28 cellular contexts compared by ENCODE assay signal in genomic region chr1:230087722-230088115, GRCh38. TPM values are rescaled to one million over a fixed set of nuclear protein-coding genes. Genes with fewer than 3 reads are reported as not detected.
DNase-seq lines count a peak whose midpoint lies in the region; ATAC-seq, FAIRE-seq and TF ChIP-seq lines count a peak whose summit lies in the region.
"Had no signal": no experiment of that assay in that cellular context is flagged by ENCODE, and none has a peak within 500 bp of the region (broad histone marks: within the 10 kb centered on the region; RNA-seq: fewer than 3 reads in every experiment).

No MANE protein-coding gene starts in this region.

- dilution Hi-C loops in keratinocyte (cut with MboI; ENCODE audit: extremely low pct_ligation_motif_present, low sequenced_read_pairs): no loop called here

- H3K9me1 ChIP-seq in keratinocyte (ENCODE audit: control insufficient read depth, extremely low read depth, insufficient read depth, low read length): peaks cover 2% of the 10 kb centered on the region

- ATAC-seq in RWPE2 (ENCODE audit: low read depth) (no peak), GM21515 (IDR thresholded peaks at IDR 0.05; ENCODE audit: unreplicated experiment) (no peak)
- ATAC-seq: body of pancreas; HCT116; HepG2; natural killer cell treated with Interleukin-12 subunit alpha and Interleukin-12 subunit beta and Interleukin-15 and Interleukin-18, amount 100 ng/mL, for 72 hours had no signal

- TF ChIP-seq CTCF in RWPE2 (IDR thresholded peaks at IDR 0.05; ENCODE audit: poor library complexity, severe bottlenecking) (no peak), keratinocyte (optimal IDR thresholded peaks at IDR 0.05 in 1 of 3, IDR thresholded peaks at IDR 0.05 in 1 of 3, conservative IDR thresholded peaks at IDR 0.05 in 1 of 3; ENCODE audit: extremely low read depth in 1 of 3, insufficient read depth in 2 of 3, low read length in 3 of 3) (no peak)

- DNase-seq in DMS79 treated with DMSO at 0.1 percent for 48 hours (lab: John Stamatoyannopoulos, UW): peak; percentile 52
- DNase-seq in DMS79 (lab: John Stamatoyannopoulos, UW): no peak
- DNase-seq in RWPE2 (ENCODE audit: low spot score): no peak
- DNase-seq in keratinocyte (ENCODE audit: low read depth, low spot score): no peak
- DNase-seq in posterior cingulate gyrus: no peak
- DNase-seq in medulla oblongata (ENCODE audit: extremely low spot score): no peak
- DNase-seq: activated CD8-positive, alpha-beta memory T cell treated with anti-CD3 and anti-CD28 coated beads, Interleukin-2, amount 50 U/mL, for 4 hours; AML-193; DMS53; effector CD8-positive, alpha-beta T cell; left lung; NCI-H1092 treated with DMSO at 0.1 percent for 48 hours; NCI-H2029; NCI-H2227 treated with DMSO at 0.1 percent for 48 hours; right lobe of liver; stimulated activated CD4-positive, alpha-beta T cell treated with anti-CD3 and anti-CD28 coated beads, Interleukin-15, amount 100 ng/mL, for 24 hours; transverse colon had no signal

- H3K4me3 ChIP-seq in RWPE2 (ENCODE audit: severe bottlenecking) (no peak overlapping the region), keratinocyte (ENCODE audit: control insufficient read depth in 2 of 3, extremely low read depth in 1 of 3, insufficient read depth in 2 of 3, low read depth in 1 of 3, low read length in 3 of 3) (peak overlapping the region in 1 of 3 experiments; percentile 53), thymus (ENCODE audit: low read length) (no peak overlapping the region)
- H3K4me3 ChIP-seq: body of pancreas, hepatocyte, left lung, right lobe of liver, transverse colon had no signal

- H3K27ac ChIP-seq in RWPE2 (ENCODE audit: poor library complexity, severe bottlenecking): peak overlapping the region; percentile 98
- peak overlapping the region; percentile 92 for H3K27ac ChIP-seq in keratinocyte (ENCODE audit: control insufficient read depth, insufficient read depth, low read length)
- H3K27ac ChIP-seq in thymus (ENCODE audit: low read depth): peak overlapping the region; percentile 69
- H3K27ac ChIP-seq: 22Rv1, hepatocyte, left lung, parathyroid adenoma, right lobe of liver, transverse colon had no signal

- peak overlapping the region; percentile 90 for H3K4me2 ChIP-seq in keratinocyte (ENCODE audit: control insufficient read depth, extremely low read depth, insufficient read depth, low read depth, low read length)
- H3K4me2 ChIP-seq: hepatocyte had no signal

- no peaks in the 10 kb centered on the region for H3K27me3 ChIP-seq in RWPE2 (ENCODE audit: insufficient read depth, poor library complexity, severe bottlenecking)
- no peaks in the 10 kb centered on the region for H3K27me3 ChIP-seq in keratinocyte (ENCODE audit: control insufficient read depth, extremely low read depth, insufficient read depth, low read length)
- no peaks in the 10 kb centered on the region for H3K27me3 ChIP-seq in thymus (ENCODE audit: control insufficient read depth, insufficient read depth)
- H3K27me3 ChIP-seq: body of pancreas, hepatocyte, left lung, right lobe of liver, transverse colon had no signal

- no peak overlapping the region for H2AFZ ChIP-seq in keratinocyte (ENCODE audit: control insufficient read depth, low read length)
- H2AFZ ChIP-seq: hepatocyte, parathyroid adenoma had no signal

- intact Hi-C loops in posterior cingulate gyrus (cut with DNase I): loop anchor here (5.0 kb wide), 1 partner anchor 425 kb away; no protein-coding TSS in a partner anchor

- 76% methylated on average over 3 of the region's 3 CpGs for WGBS in thymus

- no peaks in the 10 kb centered on the region for H4K20me1 ChIP-seq in keratinocyte (ENCODE audit: control insufficient read depth, extremely low read depth, insufficient read depth, low read length)

- H3K9me3 ChIP-seq in RWPE2 (ENCODE audit: severe bottlenecking) (no peaks in the 10 kb centered on the region), keratinocyte (ENCODE audit: control insufficient read depth, low read depth, low read length) (peaks cover 5% of the 10 kb centered on the region), thymus (ENCODE audit: control insufficient read depth) (no peaks in the 10 kb centered on the region)
- H3K9me3 ChIP-seq: body of pancreas, left lung, right lobe of liver, transverse colon had no signal

- no peak for FAIRE-seq in keratinocyte (lab: Jason Lieb, UNC)
- FAIRE-seq: frontal cortex, GM12891, HepG2 had no signal

- peak overlapping the region; percentile 77 for H3K9ac ChIP-seq in keratinocyte (ENCODE audit: control insufficient read depth, extremely low read depth, insufficient read depth, low read length)
- H3K9ac ChIP-seq: parathyroid adenoma had no signal

- H3K36me3 ChIP-seq in RWPE2 (ENCODE audit: low read depth) (no peaks in the 10 kb centered on the region), keratinocyte (ENCODE audit: control insufficient read depth in 2 of 2, extremely low read depth in 1 of 2, insufficient read depth in 2 of 2, low read length in 2 of 2) (peaks cover 5 to 7% of the 10 kb centered on the region in 2 experiments), thymus (ENCODE audit: control insufficient read depth, insufficient read depth) (peaks cover 12% of the 10 kb centered on the region)
- H3K36me3 ChIP-seq: right lobe of liver, transverse colon had no signal

- H3K79me2 ChIP-seq in keratinocyte (ENCODE audit: control insufficient read depth, insufficient read depth, low read length): peaks cover 79% of the 10 kb centered on the region

- H3K4me1 ChIP-seq in RWPE2 (ENCODE audit: insufficient read depth, poor library complexity, severe bottlenecking) (peaks cover 58% of the 10 kb centered on the region), keratinocyte (ENCODE audit: control insufficient read depth, extremely low read depth, insufficient read depth, low read length) (peaks cover 66% of the 10 kb centered on the region), thymus (ENCODE audit: control insufficient read depth, insufficient read depth, low read length) (peaks cover 62% of the 10 kb centered on the region)
- H3K4me1 ChIP-seq: parathyroid adenoma had no signal

RNA-seq across cellular contexts. Expression of gene GALNT2, which starts 20.7 kb away (rescaled TPM):
- polyA plus RNA-seq in keratinocyte: 58.8 to 106 TPM (median 61.7 TPM) in 3 replicates
- 18.4 TPM for polyA plus RNA-seq in keratinocyte (2011; ENCODE audit: low read depth)
- 34.0 and 45.9 TPM in 2 replicates for polyA plus RNA-seq in keratinocyte (2011; cell fraction: cytosol; rRNA removed)
- 193 and 203 TPM in 2 replicates for polyA plus RNA-seq in keratinocyte (2011; cell fraction: nucleus; rRNA removed)
- 36.1 and 114 TPM in 2 replicates for polyA plus RNA-seq in keratinocyte (2012; ENCODE audit: low replicate concordance)
- 68.8 to 84.1 TPM (median 73.4 TPM) in 3 replicates for polyA minus RNA-seq in keratinocyte
- 80.0 TPM for polyA minus RNA-seq in keratinocyte (2011; cell fraction: cytosol; rRNA and poly(A)+ RNA removed)
- polyA minus RNA-seq in keratinocyte (2011; cell fraction: nucleus; rRNA and poly(A)+ RNA removed): 166 and 226 TPM in 2 replicates
- 33.9 TPM for polyA plus RNA-seq in thymus
